Comparison of ENCODE assay signal across 1 cellular context in the genomic region with DNA sequence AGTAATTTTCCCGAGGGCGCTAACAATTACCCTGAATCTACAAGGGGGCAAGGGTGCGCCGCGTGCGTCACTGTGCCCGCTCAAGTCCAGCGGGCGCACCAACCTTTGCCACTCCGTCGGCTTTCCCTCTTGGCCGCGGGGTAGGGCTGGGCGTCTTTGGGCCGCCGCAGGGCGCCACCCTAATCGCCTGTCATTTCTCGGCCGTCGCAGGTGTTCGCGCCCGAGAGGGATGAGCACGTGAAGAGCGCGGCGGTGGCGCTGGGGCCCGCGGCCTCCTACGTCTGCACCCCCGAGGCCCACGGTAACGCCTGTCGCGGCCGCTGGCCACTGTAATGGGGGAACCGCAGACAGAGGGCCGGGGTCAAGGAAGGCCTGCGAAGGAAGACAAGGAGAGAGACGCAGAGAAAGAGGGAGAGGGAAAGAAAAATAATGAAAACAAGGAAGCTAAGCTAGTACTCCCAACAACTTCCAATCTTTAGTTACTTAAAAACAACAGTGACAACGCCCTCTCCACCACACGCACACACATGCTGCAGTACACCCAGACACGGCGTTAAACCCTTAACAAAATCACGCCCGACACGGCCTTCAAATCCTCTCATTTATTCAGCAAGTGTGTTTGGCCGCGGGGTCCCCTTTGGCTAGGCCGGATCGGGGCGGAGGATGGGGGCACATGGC.
TF ChIP-seq lines count a peak whose summit lies in the region.

No MANE protein-coding gene starts in this region.

TF ChIP-seq in HEK293, 187 proteins besides CTCF, POLR2A, EP300 and RAD21 (continued from another document):
- TF ChIP-seq, protein P1, sequence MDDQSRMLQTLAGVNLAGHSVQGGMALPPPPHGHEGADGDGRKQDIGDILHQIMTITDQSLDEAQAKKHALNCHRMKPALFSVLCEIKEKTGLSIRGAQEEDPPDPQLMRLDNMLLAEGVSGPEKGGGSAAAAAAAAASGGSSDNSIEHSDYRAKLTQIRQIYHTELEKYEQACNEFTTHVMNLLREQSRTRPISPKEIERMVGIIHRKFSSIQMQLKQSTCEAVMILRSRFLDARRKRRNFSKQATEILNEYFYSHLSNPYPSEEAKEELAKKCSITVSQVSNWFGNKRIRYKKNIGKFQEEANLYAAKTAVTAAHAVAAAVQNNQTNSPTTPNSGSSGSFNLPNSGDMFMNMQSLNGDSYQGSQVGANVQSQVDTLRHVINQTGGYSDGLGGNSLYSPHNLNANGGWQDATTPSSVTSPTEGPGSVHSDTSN (CRISPR knock-in tag; IDR thresholded peaks at IDR 0.05) = no peak
